3 cellular contexts compared by ENCODE assay signal in genomic region chr5:104079861-104080645, GRCh38.
TF ChIP-seq lines count a peak whose summit lies in the region.
"Not testable (repeated sequence)": the region's sequence is repeated elsewhere in the genome, so short reads cannot be mapped to it uniquely, and the experiment has no call there.

No MANE protein-coding gene starts in this region.

TF ChIP-seq in HEK293, 187 proteins besides CTCF, POLR2A, EP300 and RAD21 (continued from another document):
- TF ChIP-seq REST (tag by site-specific recombination; IDR thresholded peaks at IDR 0.05) (peak; percentile 27; the same call in 1 of the 2 replicates), YY1 (tag by site-specific recombination; IDR thresholded peaks at IDR 0.05) (peak; percentile 67), ZBTB8A (tag by site-specific recombination; IDR thresholded peaks at IDR 0.05) (peak; percentile 36), EGR2 (tag by site-specific recombination; IDR thresholded peaks at IDR 0.05; ENCODE audit: low read depth) (peak; percentile 51; the same call in 1 of the 2 replicates), HIC1 (tag by site-specific recombination; IDR thresholded peaks at IDR 0.05) (peak; percentile 24; the same call in 1 of the 2 replicates), ZNF341 (tag by site-specific recombination; IDR thresholded peaks at IDR 0.05; ENCODE audit: low read depth) (peak; percentile 25; the same call in 1 of the 2 replicates), SP3 (tag by site-specific recombination; IDR thresholded peaks at IDR 0.05) (0 out of 2 replicates have a peak, but pooled peaks have one; percentile 26)

TF ChIP-seq in K562, 482 proteins besides CTCF, POLR2A, EP300 and RAD21 (continues in another document):
- TF ChIP-seq MNT (conservative IDR thresholded peaks at IDR 0.05) (peak; percentile 65 to 68), NFIC (IDR thresholded peaks at IDR 0.05) (peak; percentile 34), RBFOX2 (IDR thresholded peaks at IDR 0.05; ENCODE audit: low read depth, low read length) (peak; percentile 66), EP400 (IDR thresholded peaks at IDR 0.05) (peak; percentile 74), ARNT (IDR thresholded peaks at IDR 0.05) (0 out of 4 replicates have a peak, but pooled peaks of 1 of the 2 experiments have one; percentile 23), CTBP1 (IDR thresholded peaks at IDR 0.05; ENCODE audit: borderline replicate concordance) (peak; percentile 32; the same call in 1 of the 2 replicates), TFAP4 (CRISPR knock-in tag; IDR thresholded peaks at IDR 0.05; ENCODE audit: borderline replicate concordance) (peak; percentile 19; the same call in 1 of the 2 replicates), YY1 (IDR thresholded peaks at IDR 0.05; ENCODE audit: borderline replicate concordance in 1 of 3, control insufficient read depth in 1 of 3, extremely low read depth in 1 of 3, insufficient read depth in 3 of 3, insufficient read length in 1 of 3, insufficient replicate concordance in 2 of 3, low read depth in 1 of 3, low read length in 2 of 3) (peak in 2 of 3 experiments; percentile 31 to 63), FOXK2 (conservative IDR thresholded peaks at IDR 0.05 in 1 of 2, IDR thresholded peaks at IDR 0.05 in 1 of 2; ENCODE audit: low read depth in 2 of 2) (peak; percentile 85 to 87), ATF1 (tag; IDR thresholded peaks at IDR 0.05) (peak; percentile 22; the same call in 1 of the 2 replicates), NONO (IDR thresholded peaks at IDR 0.05; ENCODE audit: low read depth in 2 of 2, low read length in 1 of 2) (0 out of 4 replicates have a peak, but pooled peaks of 1 of the 2 experiments have one; percentile 47), ZNF512 (tag; IDR thresholded peaks at IDR 0.05) (peak; percentile 91), SUPT5H (IDR thresholded peaks at IDR 0.05) (peak; percentile 81), EGR1 (conservative IDR thresholded peaks at IDR 0.05) (peak; percentile 68), FOXA3 (CRISPR knock-in tag; conservative IDR thresholded peaks at IDR 0.05 in 1 of 2, IDR thresholded peaks at IDR 0.05 in 1 of 2) (peak; percentile 78 to 88; a peak in 3 of 4 replicates), POLR2H (tag; IDR thresholded peaks at IDR 0.05; ENCODE audit: low read depth) (peak; percentile 61; the same call in 1 of the 2 replicates), POLR2B (IDR thresholded peaks at IDR 0.05; ENCODE audit: low read depth, partially characterized antibody) (peak; percentile 75), TAF7 (tag; IDR thresholded peaks at IDR 0.05) (peak; percentile 82), TAF1 (IDR thresholded peaks at IDR 0.05; ENCODE audit: control insufficient read depth, extremely low read depth, insufficient read depth, low read length, severe bottlenecking) (peak; percentile 33), MLLT1 (IDR thresholded peaks at IDR 0.05) (0 out of 4 replicates have a peak, but pooled peaks of 1 of the 2 experiments have one; percentile 6), BRD4 (IDR thresholded peaks at IDR 0.05) (peak; percentile 79; the same call in 1 of the 2 replicates), SOX6 (IDR thresholded peaks at IDR 0.05) (0 out of 2 replicates have a peak, but pooled peaks have one; percentile 10), HDAC1 (IDR thresholded peaks at IDR 0.05) (peak in 1 of 2 experiments; percentile 51; a peak in 1 of 4 replicates), PHF8 (IDR thresholded peaks at IDR 0.05; ENCODE audit: borderline replicate concordance, low read length) (peak; percentile 28; the same call in 1 of the 2 replicates), CXXC5 (CRISPR knock-in tag; IDR thresholded peaks at IDR 0.05) (peak; percentile 46), NFRKB (IDR thresholded peaks at IDR 0.05; ENCODE audit: low read depth) (peak; percentile 93), NRF1 (conservative IDR thresholded peaks at IDR 0.05 in 1 of 2, IDR thresholded peaks at IDR 0.05 in 1 of 2) (peak; percentile 55 to 68), POLR2G (IDR thresholded peaks at IDR 0.05; ENCODE audit: low read depth, low read length) (peak; percentile 62)
- TF ChIP-seq ATF1 (CRISPR knock-in tag; IDR thresholded peaks at IDR 0.05): not testable (repeated sequence)

TF ChIP-seq in HepG2, 621 proteins besides CTCF, POLR2A, EP300 and RAD21 (continued from another document):
- TF ChIP-seq SAP130 (CRISPR knock-in tag; IDR thresholded peaks at IDR 0.05; ENCODE audit: low read depth): 0 out of 2 replicates have a peak, but pooled peaks have one; percentile 8
- peak; percentile 37; the same call in 1 of the 2 replicates for TF ChIP-seq PHF8 (CRISPR knock-in tag; IDR thresholded peaks at IDR 0.05)
- TF ChIP-seq FOXA3 (CRISPR knock-in tag; IDR thresholded peaks at IDR 0.05): peak; percentile 43
- TF ChIP-seq ZNF687 (CRISPR knock-in tag; IDR thresholded peaks at IDR 0.05): peak; percentile 16; the same call in 1 of the 2 replicates
- TF ChIP-seq ARID5B (CRISPR knock-in tag; IDR thresholded peaks at IDR 0.05): peak; percentile 20; the same call in 1 of the 2 replicates
- peak; percentile 34; the same call in 1 of the 2 replicates for TF ChIP-seq TAF1 (CRISPR knock-in tag; IDR thresholded peaks at IDR 0.05)
